Comparison of ENCODE assay signal across 15 cellular contexts in the genomic region with DNA sequence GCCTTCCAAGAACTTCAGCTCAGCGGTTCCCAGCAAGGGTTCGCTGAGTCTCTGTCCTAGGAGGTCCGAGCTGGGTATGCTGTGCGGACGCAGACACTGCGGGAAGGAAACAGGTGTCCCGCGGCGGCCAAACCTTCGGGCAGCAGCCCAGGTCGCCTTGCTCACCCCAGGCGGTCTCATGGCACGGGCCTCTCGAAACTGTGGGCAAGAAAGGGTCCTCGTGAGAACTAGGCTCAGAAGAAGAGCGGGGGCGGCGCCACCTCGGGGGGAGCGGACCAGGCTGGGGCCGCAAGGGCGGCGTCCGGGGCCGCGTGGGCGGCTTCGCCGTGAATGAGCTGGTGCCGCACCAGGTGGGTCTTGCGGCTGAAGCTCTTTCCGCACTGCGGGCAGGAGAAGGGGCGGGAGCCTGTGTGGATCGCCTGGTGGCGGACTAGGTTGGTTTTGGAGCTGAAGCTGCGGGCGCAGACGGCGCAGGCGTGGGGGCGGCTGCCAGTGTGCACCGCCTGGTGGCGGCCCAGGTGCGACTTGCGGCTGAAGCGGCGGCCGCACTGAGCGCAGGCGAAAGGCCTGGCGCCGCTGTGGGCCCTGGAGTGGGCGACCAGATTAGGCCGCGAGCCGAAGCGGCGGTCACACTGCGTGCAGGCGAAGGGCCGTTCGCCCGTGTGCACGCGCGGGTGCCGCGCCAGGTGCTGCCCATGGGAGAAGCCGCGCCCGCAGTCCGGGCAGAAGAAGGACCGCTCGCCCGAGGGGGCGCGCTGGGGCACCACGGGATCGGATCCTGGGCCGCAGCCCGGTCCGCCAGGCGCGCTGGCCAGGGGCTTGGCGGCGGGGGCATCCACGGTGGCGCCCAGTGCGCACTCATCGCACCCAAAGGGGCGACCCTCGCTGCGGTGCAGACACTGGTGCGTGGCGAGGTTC. TPM values are rescaled to one million over a fixed set of nuclear protein-coding genes. Genes with fewer than 3 reads are reported as not detected.
DNase-seq lines count a peak whose midpoint lies in the region; ATAC-seq and TF ChIP-seq lines count a peak whose summit lies in the region.
"Had no signal": no experiment of that assay in that cellular context is flagged by ENCODE, and none has a peak within 500 bp of the region (broad histone marks: within the 10 kb centered on the region; RNA-seq: fewer than 3 reads in every experiment).

No MANE protein-coding gene starts in this region.

- peak overlapping the region; percentile 77 for H3K4me3 Mint-ChIP-seq in endothelial cell (ENCODE audit: unreplicated experiment)
- H3K4me3 Mint-ChIP-seq: IgD-negative memory B cell had no signal

- H3K27ac Mint-ChIP-seq in endothelial cell (ENCODE audit: unreplicated experiment), result no peak overlapping the region
- H3K27ac Mint-ChIP-seq: IgD-negative memory B cell had no signal

- 90% methylated on average over 33 of the region's 96 CpGs for WGBS in right lobe of liver (ENCODE audit: insufficient coverage, low coverage, low lambda C conversion rate, missing lambda C conversion rate)

- no peak overlapping the region for H3K4me3 ChIP-seq in right lobe of liver
- no peak overlapping the region for H3K4me3 ChIP-seq in upper lobe of right lung
- H3K4me3 ChIP-seq: thyroid gland had no signal

- TF ChIP-seq POLR2A in right lobe of liver (IDR thresholded peaks at IDR 0.05), result no peak

- TF ChIP-seq CTCF in endothelial cell (IDR thresholded peaks at IDR 0.05; ENCODE audit: unreplicated experiment), result no peak
- TF ChIP-seq CTCF in right lobe of liver (IDR thresholded peaks at IDR 0.05), result peak in 1 of 4 donors; percentile 13
- no peak for TF ChIP-seq CTCF in upper lobe of right lung (IDR thresholded peaks at IDR 0.05)

- H3K9me3 ChIP-seq in right lobe of liver (no peaks in the 10 kb centered on the region), upper lobe of right lung (no peaks in the 10 kb centered on the region)
- H3K9me3 ChIP-seq: thyroid gland had no signal

- DNase-seq in Right ventricle myocardium superior, result no peak
- no peak for DNase-seq in cardiac septum (ENCODE audit: low spot score)
- peak; percentile 35 for DNase-seq in endothelial cell (ENCODE audit: low spot score)
- no peak for DNase-seq in right lobe of liver
- no peak for DNase-seq in upper lobe of right lung
- no peak for DNase-seq in HUDEP-2 (lab: John Stamatoyannopoulos, UW; ENCODE audit: unreplicated experiment in 76 of 76)
- DNase-seq: mammary epithelial cell, NCI-H1436, NCI-H524 treated with DMSO at 0.1 percent for 48 hours, occipital lobe, thyroid gland had no signal

- H3K27me3 ChIP-seq in right lobe of liver, result no peaks in the 10 kb centered on the region
- no peaks in the 10 kb centered on the region for H3K27me3 ChIP-seq in upper lobe of right lung
- H3K27me3 ChIP-seq: thyroid gland had no signal

- intact Hi-C loops in Right ventricle myocardium superior (cut with DNase I) (no loop called here), cardiac septum (cut with DNase I) (no loop called here), right lobe of liver (cut with DNase I) (no loop called here), upper lobe of right lung (cut with DNase I) (no loop called here)

- H3K36me3 Mint-ChIP-seq in endothelial cell (ENCODE audit: low read depth, unreplicated experiment), result peaks cover 50% of the 10 kb centered on the region
- H3K36me3 Mint-ChIP-seq: IgD-negative memory B cell had no signal

- peaks cover 45% of the 10 kb centered on the region for H3K27me3 Mint-ChIP-seq in endothelial cell (ENCODE audit: unreplicated experiment)

- H3K27ac ChIP-seq in right lobe of liver (no peak overlapping the region), upper lobe of right lung (no peak overlapping the region)
- H3K27ac ChIP-seq: thyroid gland had no signal

- H3K4me1 ChIP-seq in right lobe of liver (no peaks in the 10 kb centered on the region), upper lobe of right lung (no peaks in the 10 kb centered on the region)
- H3K4me1 ChIP-seq: thyroid gland had no signal

- ATAC-seq in Right ventricle myocardium superior (ENCODE audit: poor library complexity), result peak; percentile 79
- ATAC-seq in right lobe of liver, result peak in 3 of 4 donors; percentile 10 to 60 (median 16)
- ATAC-seq in upper lobe of right lung, result peak; percentile 4
- ATAC-seq in GM21515 (IDR thresholded peaks at IDR 0.05; ENCODE audit: unreplicated experiment), result no peak
- ATAC-seq in GM19452 (IDR thresholded peaks at IDR 0.05; ENCODE audit: unreplicated experiment), result no peak

- peaks cover 0 to 2% (median 0%) of the 10 kb centered on the region in 4 donors for H3K36me3 ChIP-seq in right lobe of liver
- H3K36me3 ChIP-seq in upper lobe of right lung, result peaks cover 30% of the 10 kb centered on the region

- H3K4me1 Mint-ChIP-seq in endothelial cell (ENCODE audit: unreplicated experiment), result peaks cover 14% of the 10 kb centered on the region
- H3K4me1 Mint-ChIP-seq: IgD-negative memory B cell had no signal

- no peaks in the 10 kb centered on the region for H3K9me3 Mint-ChIP-seq in endothelial cell (ENCODE audit: unreplicated experiment)

RNA-seq across cellular contexts. Expression of gene ZNF467, which starts 8.6 kb away (rescaled TPM):
- total RNA-seq in Right ventricle myocardium superior, result 5.2 TPM
- 7.0 TPM for total RNA-seq in cardiac septum
- total RNA-seq in endothelial cell (ENCODE audit: unreplicated experiment), result 64.2 TPM
- 10 to 100 TPM in 1 of 6 experiments, 1 to 10 TPM in 5; 3.6 to 14.6 (median 5.8) TPM for total RNA-seq in right lobe of liver
- total RNA-seq in upper lobe of right lung, result 35.3 TPM
- total RNA-seq: activated CD8-positive, alpha-beta memory T cell treated with anti-CD3 and anti-CD28 coated beads for 36 hours had no signal

Comparison
In these comparisons a context has a peak if more than half of its experiments do, and no peak if none do; other contexts are left out.
1. ATAC-seq: peak in Right ventricle myocardium superior (single experiment), right lobe of liver (3 of 4) and upper lobe of right lung (single experiment); none in GM21515 (single experiment) and GM19452 (single experiment).